19 cellular contexts compared by ENCODE assay signal in the genomic region with DNA sequence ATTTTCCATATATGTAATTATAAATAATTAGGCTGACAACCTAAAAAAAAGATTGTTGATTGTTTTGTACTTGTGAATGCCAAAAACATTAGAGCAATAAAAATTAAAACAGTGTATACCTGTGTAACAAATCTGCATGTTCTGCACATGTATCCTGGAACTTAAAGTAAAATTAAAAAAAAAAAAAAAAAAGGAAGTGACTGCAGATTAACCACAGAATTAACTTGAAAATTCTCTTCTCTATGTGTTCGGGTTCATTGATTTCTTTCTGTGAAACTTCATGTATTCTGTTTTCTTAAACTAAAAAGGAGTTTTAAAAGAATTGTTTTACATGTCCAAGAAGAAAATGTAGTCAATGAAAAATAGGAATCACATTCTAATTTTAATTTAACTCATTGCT.
"Had no signal": no experiment of that assay in that cellular context is flagged by ENCODE, and none has a peak within 500 bp of the region (broad histone marks: within the 10 kb centered on the region; RNA-seq: fewer than 3 reads in every experiment).

No MANE protein-coding gene starts in this region.

- ATAC-seq: left lobe of liver, lower lobe of right lung, natural killer cell had no signal

- H3K27me3 ChIP-seq: sigmoid colon, upper lobe of left lung had no signal

- H3K9me3 ChIP-seq: lower lobe of right lung, sigmoid colon, thoracic aorta, upper lobe of left lung had no signal

- H3K4me1 ChIP-seq: lower lobe of right lung, sigmoid colon, upper lobe of left lung had no signal

- H3K27ac ChIP-seq: lower lobe of right lung, sigmoid colon, thoracic aorta, upper lobe of left lung had no signal

- DNase-seq: activated CD4-positive, alpha-beta T cell treated with anti-CD3 and anti-CD28 coated beads for 4 hours; activated CD4-positive, CD25-positive, alpha-beta regulatory T cell; activated CD8-positive, alpha-beta memory T cell treated with anti-CD3 and anti-CD28 coated beads, Interleukin-2, amount 10 ng/mL, durations not matched to agents 7 days and 5 days; activated gamma-delta T cell; activated T-cell treated with anti-CD3 and anti-CD28 coated beads for 4 hours; aorta; effector CD4-positive, alpha-beta T cell; erythroblast; foreskin fibroblast; lower lobe of right lung; natural killer cell; sigmoid colon; stimulated activated CD4-positive, alpha-beta T cell treated with anti-CD3 and anti-CD28 coated beads, Interleukin-2, amount 100 ng/mL, for 48 hours; stimulated activated CD8-positive, alpha-beta memory T cell treated with anti-CD3 and anti-CD28 coated beads, Interleukin-4, amount 100 ng/mL, for 48 hours; stimulated activated naive CD4-positive, alpha-beta T cell treated with Interleukin-2 at 50 U/mL for 16 hours; T1000; upper lobe of left lung had no signal

- H3K36me3 ChIP-seq: lower lobe of right lung, sigmoid colon, thoracic aorta, upper lobe of left lung had no signal

- H3K4me3 ChIP-seq: lower lobe of right lung, sigmoid colon, thoracic aorta, upper lobe of left lung had no signal
